In genomic region chr3:37054370-37054769, GRCh38 we compare ENCODE assay signal across 8 cellular contexts.
DNase-seq lines count a peak whose midpoint lies in the region; ATAC-seq lines count a peak whose summit lies in the region.

No MANE protein-coding gene starts in this region.

- H3K4me1 Mint-ChIP-seq in activated CD8-positive, alpha-beta memory T cell treated with anti-CD3 and anti-CD28 coated beads, Interleukin-2, amount 10 ng/mL, durations not matched to agents 7 days and 5 days, result peaks cover 4% of the 10 kb centered on the region
- H3K4me1 Mint-ChIP-seq in T-cell, result no peaks in the 10 kb centered on the region

- H3K4me3 Mint-ChIP-seq in activated CD8-positive, alpha-beta memory T cell treated with anti-CD3 and anti-CD28 coated beads, Interleukin-2, amount 10 ng/mL, durations not matched to agents 7 days and 5 days, result no peak overlapping the region
- no peak overlapping the region for H3K4me3 Mint-ChIP-seq in T-cell

- ATAC-seq in activated CD8-positive, alpha-beta memory T cell treated with anti-CD3 and anti-CD28 coated beads, Interleukin-2, amount 10 ng/mL, durations not matched to agents 7 days and 5 days, result peak; percentile 42
- ATAC-seq in HG02970 (IDR thresholded peaks at IDR 0.05; ENCODE audit: low FRiP score, unreplicated experiment), result peak; percentile 62
- ATAC-seq in T-cell (replicated peaks in 1 of 4), result no peak

- H3K36me3 Mint-ChIP-seq in activated CD8-positive, alpha-beta memory T cell treated with anti-CD3 and anti-CD28 coated beads, Interleukin-2, amount 10 ng/mL, durations not matched to agents 7 days and 5 days, result peaks cover 45% of the 10 kb centered on the region
- peaks cover 51% of the 10 kb centered on the region for H3K36me3 Mint-ChIP-seq in T-cell

- no peaks in the 10 kb centered on the region for H3K27me3 Mint-ChIP-seq in activated CD8-positive, alpha-beta memory T cell treated with anti-CD3 and anti-CD28 coated beads, Interleukin-2, amount 10 ng/mL, durations not matched to agents 7 days and 5 days
- no peaks in the 10 kb centered on the region for H3K27me3 Mint-ChIP-seq in T-cell

- no peak for DNase-seq in activated CD8-positive, alpha-beta memory T cell treated with anti-CD3 and anti-CD28 coated beads, Interleukin-2, amount 10 ng/mL, durations not matched to agents 7 days and 5 days
- no peak for DNase-seq in activated CD8-positive, alpha-beta memory T cell treated with anti-CD3 and anti-CD28 coated beads, Interleukin-2, amount 50 U/mL, for 4 hours
- no peak for DNase-seq in T-cell
- DNase-seq in stimulated activated naive CD4-positive, alpha-beta T cell treated with Interleukin-2 at 50 U/mL for 16 hours (lab: John Stamatoyannopoulos, UW), result no peak
- DNase-seq in NCI-H2171 (lab: John Stamatoyannopoulos, UW), result no peak
- no peak for DNase-seq in islet precursor cell

- peak overlapping the region; percentile 53 for H3K27ac ChIP-seq in layer of hippocampus (ENCODE audit: low read depth, low read length)

- H3K27ac Mint-ChIP-seq in activated CD8-positive, alpha-beta memory T cell treated with anti-CD3 and anti-CD28 coated beads, Interleukin-2, amount 10 ng/mL, durations not matched to agents 7 days and 5 days, result peak overlapping the region; percentile 70
- H3K27ac Mint-ChIP-seq in T-cell, result peak overlapping the region; percentile 33 to 67

- H3K27me3 ChIP-seq in layer of hippocampus (ENCODE audit: control insufficient read depth, insufficient read depth, low read length), result no peaks in the 10 kb centered on the region

- CTCF ChIA-PET in activated CD8-positive, alpha-beta memory T cell treated with anti-CD3 and anti-CD28 coated beads, Interleukin-2, amount 10 ng/mL, durations not matched to agents 7 days and 5 days (lab: Charles Lee), result interaction anchor here (1.5 kb wide), 1 partner anchor 9 kb away, joined by 5 read pairs; no protein-coding TSS in a partner anchor
- CTCF ChIA-PET in T-cell (lab: Charles Lee), result no interaction called here

- POLR2A ChIA-PET in T-cell (lab: Charles Lee), result no interaction called here

- no peaks in the 10 kb centered on the region for H3K9me3 Mint-ChIP-seq in activated CD8-positive, alpha-beta memory T cell treated with anti-CD3 and anti-CD28 coated beads, Interleukin-2, amount 10 ng/mL, durations not matched to agents 7 days and 5 days (ENCODE audit: low read depth)
- no peaks in the 10 kb centered on the region for H3K9me3 Mint-ChIP-seq in T-cell

Comparison
In these comparisons a context has a peak if more than half of its experiments do, and no peak if none do; other contexts are left out.
1. ATAC-seq: peak in activated CD8-positive, alpha-beta memory T cell treated with anti-CD3 and anti-CD28 coated beads, Interleukin-2, amount 10 ng/mL, durations not matched to agents 7 days and 5 days (single experiment) and HG02970 (single experiment); none in T-cell (0 of 4).